In genomic region chr1:184152944-184153343, GRCh38 we compare ENCODE assay signal across 12 cellular contexts.
DNase-seq lines count a peak whose midpoint lies in the region; ATAC-seq and TF ChIP-seq lines count a peak whose summit lies in the region.
"Had no signal": no experiment of that assay in that cellular context is flagged by ENCODE, and none has a peak within 500 bp of the region (broad histone marks: within the 10 kb centered on the region; RNA-seq: fewer than 3 reads in every experiment).

No MANE protein-coding gene starts in this region.

- no peak for ATAC-seq in activated T-cell treated with anti-CD3 and anti-CD28 coated beads, Interleukin-2, amount 50 U/mL, for 72 hours (replicated peaks in 1 of 2)
- ATAC-seq in activated T-cell treated with anti-CD3 and anti-CD28 coated beads, Interleukin-2, amount 50 U/mL, for 4 hours, result no peak
- no peak for ATAC-seq in GM18868 (IDR thresholded peaks at IDR 0.05; ENCODE audit: unreplicated experiment)

- no peaks in the 10 kb centered on the region for H3K36me3 Mint-ChIP-seq in activated T-cell treated with anti-CD3 and anti-CD28 coated beads, Interleukin-2, amount 50 U/mL, for 72 hours (ENCODE audit: insufficient read depth in 2 of 2)
- H3K36me3 Mint-ChIP-seq in activated T-cell treated with anti-CD3 and anti-CD28 coated beads, Interleukin-2, amount 50 U/mL, for 4 hours (ENCODE audit: insufficient read depth), result no peaks in the 10 kb centered on the region
- no peaks in the 10 kb centered on the region for H3K36me3 Mint-ChIP-seq in type B pancreatic cell
- H3K36me3 Mint-ChIP-seq: CD4-positive, CD25-positive, alpha-beta regulatory T cell had no signal

- no peaks in the 10 kb centered on the region for H3K9me3 ChIP-seq in mucosa of rectum (ENCODE audit: control insufficient read depth in 2 of 2, low read length in 2 of 2)

- H3K4me3 ChIP-seq in choroid plexus epithelial cell (ENCODE audit: low read depth, low read length) (peak overlapping the region; percentile 48), mucosa of rectum (ENCODE audit: low read length in 2 of 2) (peak overlapping the region; percentile 19 to 53)

- no peaks in the 10 kb centered on the region for H3K4me1 ChIP-seq in mucosa of rectum (ENCODE audit: control insufficient read depth in 2 of 2, insufficient read depth in 2 of 2, low read length in 2 of 2)

- H3K27ac ChIP-seq in mucosa of rectum (ENCODE audit: low read depth in 2 of 2, low read length in 2 of 2), result peak overlapping the region; percentile 57 to 61

- H3K4me3 Mint-ChIP-seq in activated T-cell treated with anti-CD3 and anti-CD28 coated beads, Interleukin-2, amount 50 U/mL, for 72 hours, result peak overlapping the region; percentile 58 to 60
- no peak overlapping the region for H3K4me3 Mint-ChIP-seq in activated T-cell treated with anti-CD3 and anti-CD28 coated beads, Interleukin-2, amount 50 U/mL, for 4 hours
- H3K4me3 Mint-ChIP-seq in type B pancreatic cell, result peak overlapping the region; percentile 32

- H3K9ac ChIP-seq in mucosa of rectum (ENCODE audit: low read depth in 1 of 2, low read length in 2 of 2), result peak overlapping the region in 1 of 2 donors; percentile 3

- H3K4me1 Mint-ChIP-seq in activated T-cell treated with anti-CD3 and anti-CD28 coated beads, Interleukin-2, amount 50 U/mL, for 72 hours (ENCODE audit: low read depth), result peaks cover 12% of the 10 kb centered on the region
- H3K4me1 Mint-ChIP-seq in activated T-cell treated with anti-CD3 and anti-CD28 coated beads, Interleukin-2, amount 50 U/mL, for 4 hours (ENCODE audit: low read depth), result peaks cover 15% of the 10 kb centered on the region
- H3K4me1 Mint-ChIP-seq in type B pancreatic cell (ENCODE audit: unreplicated experiment), result peaks cover 22% of the 10 kb centered on the region

- no peaks in the 10 kb centered on the region for H3K27me3 ChIP-seq in mucosa of rectum (ENCODE audit: control insufficient read depth in 2 of 2, insufficient read depth in 2 of 2, low read length in 2 of 2)

- no peaks in the 10 kb centered on the region for H3K36me3 ChIP-seq in mucosa of rectum (ENCODE audit: control insufficient read depth in 2 of 2, insufficient read depth in 2 of 2, low read length in 2 of 2)

- peaks cover 54% of the 10 kb centered on the region for H3K27me3 Mint-ChIP-seq in activated T-cell treated with anti-CD3 and anti-CD28 coated beads, Interleukin-2, amount 50 U/mL, for 72 hours (ENCODE audit: low read depth)
- peaks cover 32% of the 10 kb centered on the region for H3K27me3 Mint-ChIP-seq in activated T-cell treated with anti-CD3 and anti-CD28 coated beads, Interleukin-2, amount 50 U/mL, for 4 hours (ENCODE audit: low read depth)
- peaks cover 7% of the 10 kb centered on the region for H3K27me3 Mint-ChIP-seq in type B pancreatic cell

- no peak for TF ChIP-seq CTCF in choroid plexus epithelial cell (conservative IDR thresholded peaks at IDR 0.05; ENCODE audit: low read depth, low read length)
- no peak for TF ChIP-seq CTCF in type B pancreatic cell (conservative IDR thresholded peaks at IDR 0.05)

- H3K27ac Mint-ChIP-seq in activated T-cell treated with anti-CD3 and anti-CD28 coated beads, Interleukin-2, amount 50 U/mL, for 72 hours, result peak overlapping the region; percentile 11
- no peak overlapping the region for H3K27ac Mint-ChIP-seq in type B pancreatic cell

- peaks cover 0 to under 1% of the 10 kb centered on the region in 2 donors for H3K9me3 Mint-ChIP-seq in activated T-cell treated with anti-CD3 and anti-CD28 coated beads, Interleukin-2, amount 50 U/mL, for 72 hours
- no peaks in the 10 kb centered on the region for H3K9me3 Mint-ChIP-seq in activated T-cell treated with anti-CD3 and anti-CD28 coated beads, Interleukin-2, amount 50 U/mL, for 4 hours
- H3K9me3 Mint-ChIP-seq in type B pancreatic cell, result no peaks in the 10 kb centered on the region

- no peak for DNase-seq in activated T-cell treated with anti-CD3 and anti-CD28 coated beads, Interleukin-2, amount 50 U/mL, for 72 hours
- DNase-seq in activated T-cell treated with anti-CD3 and anti-CD28 coated beads, Interleukin-2, amount 50 U/mL, for 4 hours, result no peak
- DNase-seq in choroid plexus epithelial cell (ENCODE audit: low read depth), result no peak
- no peak for DNase-seq in type B pancreatic cell (ENCODE audit: extremely low spot score, unreplicated experiment)
- no peak for DNase-seq in NCI-H128 (lab: John Stamatoyannopoulos, UW; ENCODE audit: unreplicated experiment)
- no peak for DNase-seq in NCI-H510A treated with DMSO at 0.1 percent for 48 hours (lab: John Stamatoyannopoulos, UW)
- DNase-seq: activated CD4-positive, alpha-beta T cell treated with anti-CD3 and anti-CD28 coated beads, Interleukin-2, amount 50 U/mL, for 1 hour; CD4-positive, CD25-positive, alpha-beta regulatory T cell; NCI-H510A; occipital lobe had no signal
